1 cellular context compared by ENCODE assay signal in the genomic region with DNA sequence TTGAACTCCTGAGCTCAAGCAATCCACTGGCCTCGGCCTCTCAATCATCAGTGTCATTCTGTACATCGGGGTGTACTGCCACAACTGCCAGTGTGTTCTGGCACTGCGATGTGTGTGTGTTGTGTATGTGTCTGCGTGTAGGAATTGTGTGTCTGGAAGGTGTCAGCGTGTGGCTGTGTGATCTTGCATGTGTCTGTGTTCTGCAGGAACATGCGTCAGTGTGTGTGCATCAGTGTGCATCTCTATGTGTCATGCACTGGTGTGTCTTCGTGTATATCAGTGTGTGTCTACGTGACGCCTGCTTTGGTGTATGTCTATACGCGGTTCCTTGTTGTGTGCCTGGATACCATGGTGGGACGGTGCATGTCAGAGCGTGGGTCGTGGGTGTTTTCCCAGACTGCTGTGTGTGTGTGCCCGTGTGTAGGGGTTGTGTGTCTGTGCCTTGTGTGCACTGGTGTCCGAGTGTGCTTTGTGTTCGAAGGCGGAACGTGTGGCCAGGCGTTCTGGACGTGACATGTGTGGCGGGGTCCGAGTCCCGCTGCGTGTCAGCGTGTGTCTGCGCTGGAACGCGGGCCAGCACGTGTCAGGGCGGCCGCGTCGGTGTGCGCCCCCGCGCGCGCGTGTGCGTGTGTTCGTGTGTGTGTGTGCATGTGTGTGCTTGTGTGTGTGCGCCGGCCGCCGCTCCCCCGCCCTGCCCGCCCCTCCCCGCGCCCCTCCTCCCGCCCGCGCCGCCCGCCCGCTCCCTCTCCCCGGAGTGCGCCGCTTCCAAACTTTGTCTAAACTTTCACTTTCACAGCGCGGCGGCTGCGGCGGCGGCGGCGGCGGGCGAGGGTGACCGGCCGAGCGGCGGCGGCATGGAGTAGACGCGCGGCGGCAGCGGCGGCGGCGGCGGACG.
TF ChIP-seq lines count a peak whose summit lies in the region.

Gene NFIX (plus strand): TSS at position 775 of the 895 bp plus-strand sequence. CDS start 363 bp downstream, outside the sequence.

TF ChIP-seq in liver, 16 proteins besides CTCF, POLR2A, EP300 and RAD21 (continued from another document):
- TF ChIP-seq, protein P1, sequence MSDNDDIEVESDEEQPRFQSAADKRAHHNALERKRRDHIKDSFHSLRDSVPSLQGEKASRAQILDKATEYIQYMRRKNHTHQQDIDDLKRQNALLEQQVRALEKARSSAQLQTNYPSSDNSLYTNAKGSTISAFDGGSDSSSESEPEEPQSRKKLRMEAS (IDR thresholded peaks at IDR 0.05) = no peak
- TF ChIP-seq ZBTB33 (IDR thresholded peaks at IDR 0.05) (no peak), HNF4G (IDR thresholded peaks at IDR 0.05) (no peak), REST (IDR thresholded peaks at IDR 0.05) (no peak)
TF ChIP-seq in liver: peak in this region for 0.
